In genomic region chr17:16838287-16838686, GRCh38 we compare ENCODE assay signal across 7 cellular contexts.
A peak's percentile ranks its signal among the peaks of the same experiment; 100 is the strongest.
DNase-seq lines count a peak whose midpoint lies in the region; ATAC-seq and TF ChIP-seq lines count a peak whose summit lies in the region.
"Not testable (repeated sequence)": the region's sequence is repeated elsewhere in the genome, so short reads cannot be mapped to it uniquely, and the experiment has no call there.

No MANE protein-coding gene starts in this region.

- not testable (repeated sequence) for H4K20me1 ChIP-seq in BLaER1

- not testable (repeated sequence) for TF ChIP-seq POLR2A in body of pancreas (IDR thresholded peaks at IDR 0.05); upper lobe of left lung (IDR thresholded peaks at IDR 0.05)

- WGBS in body of pancreas, 2 donors, result 49 to 64% methylated on average over 3 to 4 of the region's 9 CpGs
- WGBS in upper lobe of left lung, 2 donors, result 74% methylated on average over 3 of the region's 9 CpGs; no CpG with 5 or more reads in 1 of the 2 donors

- peak; percentile 32; the same call in 1 of the 3 replicates for ATAC-seq in SK-N-SH treated with all-trans-retinoic acid at 6 μM for 48 hours
- peak; percentile 27 for ATAC-seq in body of pancreas
- peak; percentile 31 for ATAC-seq in stimulated activated effector memory CD8-positive, alpha-beta T cell treated with anti-CD3 and anti-CD28 coated beads, Interleukin-12 subunit alpha, Interleukin-12 subunit beta, amount 100 ng/mL, for 72 hours
- ATAC-seq in upper lobe of left lung (ENCODE audit: low FRiP score in 2 of 2), result peak; percentile 40 to 42

- not testable (repeated sequence) for H3K4me1 Mint-ChIP-seq in stimulated activated effector memory CD8-positive, alpha-beta T cell treated with anti-CD3 and anti-CD28 coated beads, Interleukin-12 subunit alpha, Interleukin-12 subunit beta, amount 100 ng/mL, for 72 hours

- intact Hi-C loops in body of pancreas (cut with DNase I), result not testable (repeated sequence)

- not testable (repeated sequence) for DNase-seq in body of pancreas; stimulated activated effector memory CD8-positive, alpha-beta T cell treated with anti-CD3 and anti-CD28 coated beads, Interleukin-12 subunit alpha, Interleukin-12 subunit beta, amount 100 ng/mL, for 72 hours (ENCODE audit: low spot score in 2 of 2)
- DNase-seq in islet precursor cell (peak; percentile 52), mesenteric fat pad (ENCODE audit: low spot score) (peak; percentile 88), upper lobe of left lung (peak in 1 of 2 donors; percentile 22)

- H3K36me3 Mint-ChIP-seq in stimulated activated effector memory CD8-positive, alpha-beta T cell treated with anti-CD3 and anti-CD28 coated beads, Interleukin-12 subunit alpha, Interleukin-12 subunit beta, amount 100 ng/mL, for 72 hours, result not testable (repeated sequence)

- H3K27ac Mint-ChIP-seq in stimulated activated effector memory CD8-positive, alpha-beta T cell treated with anti-CD3 and anti-CD28 coated beads, Interleukin-12 subunit alpha, Interleukin-12 subunit beta, amount 100 ng/mL, for 72 hours, result not testable (repeated sequence)

- not testable (repeated sequence) for H3K9ac ChIP-seq in BLaER1

- not testable (repeated sequence) for H3K9me3 ChIP-seq in BLaER1, body of pancreas, upper lobe of left lung

- peak overlapping the region; percentile 58 for H3K4me2 ChIP-seq in BLaER1

- not testable (repeated sequence) for H3K4me3 Mint-ChIP-seq in stimulated activated effector memory CD8-positive, alpha-beta T cell treated with anti-CD3 and anti-CD28 coated beads, Interleukin-12 subunit alpha, Interleukin-12 subunit beta, amount 100 ng/mL, for 72 hours

- peaks cover 13% of the 10 kb centered on the region for H3K4me1 ChIP-seq in BLaER1
- H3K4me1 ChIP-seq in body of pancreas, upper lobe of left lung: not testable (repeated sequence)

- not testable (repeated sequence) for TF ChIP-seq CTCF in body of pancreas (IDR thresholded peaks at IDR 0.05); upper lobe of left lung (IDR thresholded peaks at IDR 0.05)

- H3K4me3 ChIP-seq in BLaER1, body of pancreas, upper lobe of left lung: not testable (repeated sequence)

- H3K27me3 ChIP-seq in BLaER1, body of pancreas, upper lobe of left lung: not testable (repeated sequence)

- not testable (repeated sequence) for H3K27ac ChIP-seq in BLaER1, body of pancreas, upper lobe of left lung

- TF ChIP-seq EP300 in upper lobe of left lung (IDR thresholded peaks at IDR 0.05), result not testable (repeated sequence)

- not testable (repeated sequence) for H3K9me3 Mint-ChIP-seq in stimulated activated effector memory CD8-positive, alpha-beta T cell treated with anti-CD3 and anti-CD28 coated beads, Interleukin-12 subunit alpha, Interleukin-12 subunit beta, amount 100 ng/mL, for 72 hours

- not testable (repeated sequence) for H3K36me3 ChIP-seq in BLaER1; body of pancreas (replicated peaks in 1 of 2; ENCODE audit: insufficient read depth in 1 of 2, low read depth in 2 of 2); upper lobe of left lung
